ENCODE assay signal across 13 cellular contexts in genomic region chrX:12007881-12008280, GRCh38.
A peak's percentile ranks its signal among the peaks of the same experiment; 100 is the strongest.
DNase-seq lines count a peak whose midpoint lies in the region; FAIRE-seq and TF ChIP-seq lines count a peak whose summit lies in the region.
"Had no signal": no experiment of that assay in that cellular context is flagged by ENCODE, and none has a peak within 500 bp of the region (broad histone marks: within the 10 kb centered on the region; RNA-seq: fewer than 3 reads in every experiment).

No MANE protein-coding gene starts in this region.

- TF ChIP-seq POLR2A in spleen (IDR thresholded peaks at IDR 0.05) = no peak

- H3K9me3 ChIP-seq in kidney (ENCODE audit: control insufficient read depth in 1 of 2, low read length in 2 of 2) = no peaks in the 10 kb centered on the region
- no peaks in the 10 kb centered on the region for H3K9me3 ChIP-seq in spleen
- H3K9me3 ChIP-seq: uterus had no signal

- H3K4me3 ChIP-seq in ACC112 (ENCODE audit: low read depth, low read length) (no peak overlapping the region), kidney (ENCODE audit: low read length in 2 of 2) (no peak overlapping the region), spleen (no peak overlapping the region)
- H3K4me3 ChIP-seq: uterus had no signal

- no peaks in the 10 kb centered on the region for H3K36me3 ChIP-seq in ACC112 (ENCODE audit: insufficient read depth, low read length)
- no peaks in the 10 kb centered on the region for H3K36me3 ChIP-seq in kidney (ENCODE audit: control insufficient read depth in 1 of 2, insufficient read depth in 2 of 2, low read length in 2 of 2)
- no peaks in the 10 kb centered on the region for H3K36me3 ChIP-seq in spleen
- H3K36me3 ChIP-seq: uterus had no signal

- WGBS in spleen, 5 donors = 36 to 83% (median 60%) methylated on average over 2 of the region's 2 CpGs; no CpG with 5 or more reads in 1 of the 5 donors

- no peak overlapping the region for H3K9ac ChIP-seq in kidney (ENCODE audit: low read length in 2 of 2)

- TF ChIP-seq CTCF in kidney (IDR thresholded peaks at IDR 0.05; ENCODE audit: borderline replicate concordance, extremely low read depth, insufficient read depth) (no peak), spleen (IDR thresholded peaks at IDR 0.05 in 8 of 11, conservative IDR thresholded peaks at IDR 0.05 in 3 of 11) (no peak)

- H3K27ac ChIP-seq in ACC112 (ENCODE audit: low read depth, low read length) (peak overlapping the region; percentile 57), kidney (ENCODE audit: low read depth in 2 of 2, low read length in 2 of 2) (no peak overlapping the region), spleen (no peak overlapping the region)
- H3K27ac ChIP-seq: uterus had no signal

- H3K27me3 ChIP-seq in ACC112 (ENCODE audit: insufficient read depth, low read length) = no peaks in the 10 kb centered on the region
- H3K27me3 ChIP-seq in spleen (replicated peaks in 1 of 7) = no peaks in the 10 kb centered on the region
- H3K27me3 ChIP-seq: uterus had no signal

- H3K4me1 ChIP-seq in ACC112 (ENCODE audit: control insufficient read depth, insufficient read depth, low read length, unreplicated experiment) (peaks cover 26% of the 10 kb centered on the region), kidney (ENCODE audit: control insufficient read depth in 1 of 2, insufficient read depth in 1 of 2, low read depth in 1 of 2, low read length in 2 of 2) (no peaks in the 10 kb centered on the region), spleen (no peaks in the 10 kb centered on the region)
- H3K4me1 ChIP-seq: uterus had no signal

- H3K79me2 ChIP-seq in ACC112 (ENCODE audit: control insufficient read depth, insufficient read depth, low read length, unreplicated experiment) = no peaks in the 10 kb centered on the region

- H2AFZ ChIP-seq in ACC112 (ENCODE audit: low read length, unreplicated experiment) = peak overlapping the region; percentile 60

- DNase-seq in GM04504 (ENCODE audit: low read depth) (peak; percentile 50), NCI-H226 (peak; percentile 81), fibroblast of gingiva (ENCODE audit: low read depth) (peak; percentile 3), NCI-H1105 (lab: John Stamatoyannopoulos, UW) (no peak), kidney (no peak), spleen (no peak)
- no peak for DNase-seq in central memory CD4-positive, alpha-beta T cell
- DNase-seq: amygdala; DND-41; Kasumi-1; naive thymus-derived CD8-positive, alpha-beta T cell; uterus had no signal

- intact Hi-C loops in kidney (cut with DNase I) = no loop called here
- intact Hi-C loops in spleen (cut with DNase I; ENCODE audit: low total_unique reads) = no loop called here

- FAIRE-seq in kidney (lab: Jason Lieb, UNC) = no peak

Comparison
In these comparisons a context has a peak if more than half of its experiments do, and no peak if none do; other contexts are left out.
1. DNase-seq: peak in GM04504 (single experiment), NCI-H226 (single experiment) and fibroblast of gingiva (single experiment); none in NCI-H1105 (single experiment), central memory CD4-positive, alpha-beta T cell (single experiment), kidney (single experiment) and spleen (single experiment).